In genomic region chr9:100397867-100398266, GRCh38 we compare ENCODE assay signal across 20 cellular contexts.
"Had no signal": no experiment of that assay in that cellular context is flagged by ENCODE, and none has a peak within 500 bp of the region (broad histone marks: within the 10 kb centered on the region; RNA-seq: fewer than 3 reads in every experiment).

No MANE protein-coding gene starts in this region.

- H3K4me1 Mint-ChIP-seq: endodermal cell, neural progenitor cell had no signal

- H3K4me3 Mint-ChIP-seq: endodermal cell; natural killer cell treated with Interleukin-12 subunit alpha and Interleukin-12 subunit beta and Interleukin-15 and Interleukin-18, amount 100 ng/mL, for 72 hours; neural progenitor cell had no signal

- H3K36me3 Mint-ChIP-seq: natural killer cell treated with Interleukin-12 subunit alpha and Interleukin-12 subunit beta and Interleukin-15 and Interleukin-18, amount 100 ng/mL, for 72 hours had no signal

- H3K27ac Mint-ChIP-seq: endodermal cell; natural killer cell treated with Interleukin-12 subunit alpha and Interleukin-12 subunit beta and Interleukin-15 and Interleukin-18, amount 100 ng/mL, for 72 hours; neural progenitor cell had no signal

- DNase-seq: effector CD4-positive, alpha-beta T cell; endodermal cell; erythroblast; foreskin keratinocyte; heart left ventricle; hippocampal formation; left colon; left ventricle myocardium superior; mesenchymal stem cell; midbrain; nucleus accumbens; ovary; small intestine; stimulated activated CD4-positive, alpha-beta T cell treated with anti-CD3 and anti-CD28 coated beads, Interleukin-12 subunit alpha, Interleukin-12 subunit beta, amount 100 ng/mL, for 4 hours; stimulated activated naive CD4-positive, alpha-beta T cell; stomach; substantia nigra; transverse colon had no signal

- H3K9me3 Mint-ChIP-seq: natural killer cell treated with Interleukin-12 subunit alpha and Interleukin-12 subunit beta and Interleukin-15 and Interleukin-18, amount 100 ng/mL, for 72 hours had no signal
